27 cellular contexts compared by ENCODE assay signal in the genomic region with DNA sequence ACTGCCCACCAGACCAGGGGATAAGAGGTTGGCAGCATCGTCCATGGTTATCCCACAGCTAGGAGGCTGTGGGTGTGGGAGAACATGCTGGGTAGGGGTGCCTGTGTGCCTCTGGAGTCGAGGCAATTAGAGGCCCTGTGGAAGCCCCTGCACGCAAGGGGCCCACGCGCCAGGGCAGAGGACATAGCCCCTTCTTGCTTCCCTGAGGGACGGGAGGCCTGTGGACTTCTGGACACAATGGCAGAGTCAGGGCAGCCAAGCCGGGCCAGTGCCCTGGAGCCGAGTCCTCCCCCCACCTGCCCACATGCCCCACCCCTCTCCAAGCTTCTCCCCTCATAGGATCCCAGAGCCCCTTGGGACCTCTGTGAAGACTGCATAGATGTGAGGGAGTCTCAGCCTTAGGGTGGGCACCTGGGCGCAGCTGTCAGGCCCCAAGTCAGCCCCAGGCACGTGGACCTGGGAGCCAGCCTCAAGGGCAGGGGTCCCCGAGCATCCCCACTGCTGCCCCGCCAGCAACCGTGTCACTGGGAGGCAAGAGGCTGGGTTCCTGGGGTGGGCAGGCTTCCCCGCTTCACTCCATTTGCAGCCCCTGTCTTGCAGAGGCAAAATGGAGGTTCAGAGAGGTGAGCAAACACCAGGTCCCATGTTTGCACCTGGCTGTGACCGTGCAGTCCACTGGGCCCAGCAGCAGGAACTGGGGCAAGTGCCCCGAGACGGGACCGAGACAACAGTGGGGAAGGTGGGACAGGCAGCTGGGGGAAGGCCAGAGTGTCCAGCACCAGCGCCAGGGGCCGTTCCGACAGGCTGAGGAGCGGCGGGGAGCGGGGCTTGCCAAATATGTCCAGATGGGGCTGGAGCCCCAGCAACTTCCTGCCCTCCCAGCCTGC.
"Had no signal": no experiment of that assay in that cellular context is flagged by ENCODE, and none has a peak within 500 bp of the region (broad histone marks: within the 10 kb centered on the region; RNA-seq: fewer than 3 reads in every experiment).

No MANE protein-coding gene starts in this region.

- H3K36me3 ChIP-seq: esophagus muscularis mucosa, gastroesophageal sphincter, heart left ventricle, prostate gland, right lobe of liver, thoracic aorta, tibial nerve, upper lobe of right lung, uterus had no signal

- H3K4me1 Mint-ChIP-seq: stimulated activated naive B cell treated with anti-CD40 and anti-IgM and Interleukin-4, amounts not matched to agents 10 μg/mL and 1 μg/mL and 100 μg/mL, for 72 hours had no signal

- H3K9me3 ChIP-seq: mucosa of descending colon, prostate gland, right lobe of liver had no signal

- H3K27ac ChIP-seq: coronary artery, esophagus muscularis mucosa, foreskin keratinocyte, gastroesophageal sphincter, heart left ventricle, hepatocyte, parathyroid adenoma, prostate gland, right lobe of liver, thoracic aorta, tibial nerve, upper lobe of right lung, uterus had no signal

- H3K27ac Mint-ChIP-seq: mesothelial cell of epicardium; naive B cell; natural killer cell treated with Interleukin-12 subunit alpha and Interleukin-12 subunit beta and Interleukin-15 and Interleukin-18, amount 100 ng/mL, for 72 hours; stimulated activated naive B cell treated with anti-CD40 and anti-IgM and Interleukin-4, amounts not matched to agents 10 μg/mL and 1 μg/mL and 100 μg/mL, for 72 hours; stimulated activated naive CD8-positive, alpha-beta T cell treated with anti-CD3 and anti-CD28 coated beads, Interleukin-15, Interleukin-2, amounts not matched to agents 100 ng/mL and 50 ng/mL, for 24 hours had no signal

- H3K4me3 Mint-ChIP-seq: mesothelial cell of epicardium; naive B cell; natural killer cell treated with Interleukin-12 subunit alpha and Interleukin-12 subunit beta and Interleukin-15 and Interleukin-18, amount 100 ng/mL, for 72 hours; neural crest cell; stimulated activated naive B cell treated with anti-CD40 and anti-IgM and Interleukin-4, amounts not matched to agents 10 μg/mL and 1 μg/mL and 100 μg/mL, for 72 hours; stimulated activated naive CD8-positive, alpha-beta T cell treated with anti-CD3 and anti-CD28 coated beads, Interleukin-15, Interleukin-2, amounts not matched to agents 100 ng/mL and 50 ng/mL, for 24 hours had no signal

- H2AFZ ChIP-seq: hepatocyte, parathyroid adenoma had no signal

- H3K4me2 ChIP-seq: hepatocyte had no signal

- H3K27me3 Mint-ChIP-seq: naive B cell; stimulated activated naive CD8-positive, alpha-beta T cell treated with anti-CD3 and anti-CD28 coated beads, Interleukin-15, Interleukin-2, amounts not matched to agents 100 ng/mL and 50 ng/mL, for 24 hours had no signal

- DNase-seq: dermis blood vessel endothelial cell; effector memory CD4-positive, alpha-beta T cell; foreskin keratinocyte; left colon; mesenchymal stem cell; naive B cell; small intestine; stimulated activated CD4-positive, alpha-beta T cell treated with anti-CD3 and anti-CD28 coated beads, Interleukin-15, amount 100 ng/mL, for 24 hours; stimulated activated CD4-positive, alpha-beta T cell treated with anti-CD3 and anti-CD28 coated beads, Interleukin-2, amount 100 ng/mL, for 48 hours; stimulated activated naive B cell treated with anti-CD40 and anti-IgM and Interleukin-4, amounts not matched to agents 10 μg/mL and 1 μg/mL and 100 μg/mL, for 72 hours; upper lobe of right lung; uterus had no signal

- H3K9ac ChIP-seq: parathyroid adenoma had no signal

- H3K4me3 ChIP-seq: coronary artery, esophagus muscularis mucosa, gastroesophageal sphincter, heart left ventricle, hepatocyte, mucosa of descending colon, prostate gland, right lobe of liver, thoracic aorta, tibial nerve, upper lobe of right lung, uterus had no signal

- ATAC-seq: foreskin keratinocyte; gastroesophageal sphincter; heart left ventricle; left colon; mucosa of descending colon; natural killer cell treated with Interleukin-12 subunit alpha and Interleukin-12 subunit beta and Interleukin-15 and Interleukin-18, amount 100 ng/mL, for 72 hours; right lobe of liver; stimulated activated naive B cell treated with anti-CD40 and anti-IgM and Interleukin-4, amounts not matched to agents 10 μg/mL and 1 μg/mL and 100 μg/mL, for 72 hours; upper lobe of right lung had no signal

- H3K4me1 ChIP-seq: foreskin keratinocyte, prostate gland, right lobe of liver had no signal

- H3K27me3 ChIP-seq: esophagus muscularis mucosa, gastroesophageal sphincter, heart left ventricle, hepatocyte, right lobe of liver, tibial nerve, upper lobe of right lung, uterus had no signal
